In genomic region chr1:109214695-109215623, GRCh38 we compare ENCODE assay signal across 1 cellular context.
TF ChIP-seq lines count a peak whose summit lies in the region.

No MANE protein-coding gene starts in this region.

TF ChIP-seq in GM23338, 12 proteins besides CTCF, POLR2A, EP300 and RAD21 (continued from another document):
- TF ChIP-seq REST (IDR thresholded peaks at IDR 0.05; ENCODE audit: unreplicated experiment) (no peak), EZH2phosphoT487 (IDR thresholded peaks at IDR 0.05; ENCODE audit: unreplicated experiment) (no peak), JUNB (IDR thresholded peaks at IDR 0.05; ENCODE audit: unreplicated experiment) (no peak), CREB1 (CRISPR knock-in tag; IDR thresholded peaks at IDR 0.05; ENCODE audit: low read depth) (no peak), ZNF114 (CRISPR knock-in tag; IDR thresholded peaks at IDR 0.05) (no peak)
